Comparison of ENCODE assay signal across 9 cellular contexts in genomic region chr9:132575005-132575609, GRCh38. TPM values are rescaled to one million over a fixed set of nuclear protein-coding genes. Genes with fewer than 3 reads are reported as not detected.
A peak's percentile ranks its signal among the peaks of the same experiment; 100 is the strongest.
DNase-seq lines count a peak whose midpoint lies in the region; ATAC-seq and TF ChIP-seq lines count a peak whose summit lies in the region.
"Had no signal": no experiment of that assay in that cellular context is flagged by ENCODE, and none has a peak within 500 bp of the region (broad histone marks: within the 10 kb centered on the region; RNA-seq: fewer than 3 reads in every experiment).

No MANE protein-coding gene starts in this region.

- H3K9me3 Mint-ChIP-seq in activated naive CD4-positive, alpha-beta T cell treated with anti-CD3 and anti-CD28 coated beads, Interleukin-2, amount 10 ng/mL, durations not matched to agents 7 days and 5 days: no peaks in the 10 kb centered on the region
- H3K9me3 Mint-ChIP-seq: activated B cell treated with CpG ODN at 0.5 μM for 24 hours had no signal

- TF ChIP-seq CTCF in OCI-LY1 (IDR thresholded peaks at IDR 0.05; ENCODE audit: low read length): peak; percentile 94

- H2AFZ ChIP-seq in OCI-LY1 (ENCODE audit: low read length): no peak overlapping the region

- no peaks in the 10 kb centered on the region for H3K9me2 ChIP-seq in OCI-LY1 (ENCODE audit: low read depth, low read length)

- no peaks in the 10 kb centered on the region for H3K9me3 ChIP-seq in OCI-LY1 (ENCODE audit: low read length)

- peaks cover 71% of the 10 kb centered on the region for H3K27me3 Mint-ChIP-seq in activated naive CD4-positive, alpha-beta T cell treated with anti-CD3 and anti-CD28 coated beads, Interleukin-2, amount 10 ng/mL, durations not matched to agents 7 days and 5 days

- no peaks in the 10 kb centered on the region for H3K36me3 Mint-ChIP-seq in activated naive CD4-positive, alpha-beta T cell treated with anti-CD3 and anti-CD28 coated beads, Interleukin-2, amount 10 ng/mL, durations not matched to agents 7 days and 5 days

- H3K4me3 Mint-ChIP-seq in activated naive CD4-positive, alpha-beta T cell treated with anti-CD3 and anti-CD28 coated beads, Interleukin-2, amount 10 ng/mL, durations not matched to agents 7 days and 5 days: no peak overlapping the region
- H3K4me3 Mint-ChIP-seq: activated B cell treated with CpG ODN at 0.5 μM for 24 hours had no signal

- H3K79me2 ChIP-seq in OCI-LY1 (ENCODE audit: insufficient read depth, low read length): no peaks in the 10 kb centered on the region

- ATAC-seq in GM21360 (IDR thresholded peaks at IDR 0.05; ENCODE audit: unreplicated experiment) (no peak), GM21381 (IDR thresholded peaks at IDR 0.05; ENCODE audit: unreplicated experiment) (no peak)

- CTCF ChIA-PET in activated naive CD4-positive, alpha-beta T cell treated with anti-CD3 and anti-CD28 coated beads, Interleukin-2, amount 10 ng/mL, durations not matched to agents 7 days and 5 days (lab: Charles Lee): interaction anchor here (0.6 to 6.5 kb wide), 5 partner anchors 67 to 337 kb away, joined by 3 to 57 read pairs (median 5); partner anchors contain the start of gene CFAP77

- H3K4me2 ChIP-seq in OCI-LY1 (ENCODE audit: low read length): no peak overlapping the region

- H3K4me1 Mint-ChIP-seq in activated naive CD4-positive, alpha-beta T cell treated with anti-CD3 and anti-CD28 coated beads, Interleukin-2, amount 10 ng/mL, durations not matched to agents 7 days and 5 days: no peaks in the 10 kb centered on the region
- H3K4me1 Mint-ChIP-seq: activated B cell treated with CpG ODN at 0.5 μM for 24 hours had no signal

- intact Hi-C loops in head of caudate nucleus (cut with DNase I): no loop called here

- H3K27me3 ChIP-seq in OCI-LY1 (ENCODE audit: insufficient read depth, low read length): 0 out of 2 replicates have a peak, but pooled peaks cover 3% of the 10 kb centered on the region

- H3K9ac ChIP-seq in OCI-LY1 (ENCODE audit: low read length): no peak overlapping the region

- no peaks in the 10 kb centered on the region for H3K36me3 ChIP-seq in OCI-LY1 (ENCODE audit: insufficient read depth, low read length)

- no peak overlapping the region for H3K4me3 ChIP-seq in OCI-LY1 (ENCODE audit: low read depth, low read length, poor library complexity, severe bottlenecking)

- peak; percentile 53 for DNase-seq in DMS153 (lab: John Stamatoyannopoulos, UW)
- peak; percentile 74 for DNase-seq in HT-29 (ENCODE audit: low spot score)
- peak; percentile 75 for DNase-seq in activated naive CD4-positive, alpha-beta T cell treated with anti-CD3 and anti-CD28 coated beads, Interleukin-2, amount 10 ng/mL, durations not matched to agents 7 days and 5 days
- DNase-seq in head of caudate nucleus: peak; percentile 53 to 92 (median 76)
- DNase-seq in pulmonary artery endothelial cell (ENCODE audit: low read depth, low spot score): peak; percentile 20
- DNase-seq: activated B cell treated with CpG ODN at 0.5 μM for 24 hours had no signal

- no peaks in the 10 kb centered on the region for H3F3A ChIP-seq in OCI-LY1 (ENCODE audit: insufficient read depth, low read length)

- H3K4me1 ChIP-seq in OCI-LY1 (ENCODE audit: insufficient read depth, low read length, severe bottlenecking): no peaks in the 10 kb centered on the region

- H3K27ac Mint-ChIP-seq in activated naive CD4-positive, alpha-beta T cell treated with anti-CD3 and anti-CD28 coated beads, Interleukin-2, amount 10 ng/mL, durations not matched to agents 7 days and 5 days: no peak overlapping the region
- H3K27ac Mint-ChIP-seq: activated B cell treated with CpG ODN at 0.5 μM for 24 hours had no signal

- no peak overlapping the region for H3K27ac ChIP-seq in OCI-LY1 (ENCODE audit: low read depth, low read length, poor library complexity, severe bottlenecking)

- no peaks in the 10 kb centered on the region for H4K20me1 ChIP-seq in OCI-LY1 (ENCODE audit: insufficient read depth, low read length)

RNA-seq across cellular contexts. Expression of gene BARHL1, which starts 7.3 kb away (rescaled TPM):
- not detected in 2 replicates for total RNA-seq in HT-29 (2014; rRNA removed; shearing (Covaris generic))
- total RNA-seq in pulmonary artery endothelial cell: not detected in 2 replicates
- total RNA-seq: activated B cell treated with CpG ODN at 0.5 μM for 24 hours had no signal

Comparison
In these comparisons a context has a peak if more than half of its experiments do, and no peak if none do; other contexts are left out.
1. DNase-seq: peak in every context shown above with its lines; median percentile 76 in head of caudate nucleus; 75 in activated naive CD4-positive, alpha-beta T cell treated with anti-CD3 and anti-CD28 coated beads, Interleukin-2, amount 10 ng/mL, durations not matched to agents 7 days and 5 days; 74 in HT-29; 53 in DMS153; 20 in pulmonary artery endothelial cell.